ENCODE assay signal across 14 cellular contexts in genomic region chr2:238599549-238600505, GRCh38.
DNase-seq lines count a peak whose midpoint lies in the region; ATAC-seq, FAIRE-seq and TF ChIP-seq lines count a peak whose summit lies in the region.
"Had no signal": no experiment of that assay in that cellular context is flagged by ENCODE, and none has a peak within 500 bp of the region (broad histone marks: within the 10 kb centered on the region; RNA-seq: fewer than 3 reads in every experiment).

No MANE protein-coding gene starts in this region.

- no peak for TF ChIP-seq RAD21 in A549 (conservative IDR thresholded peaks at IDR 0.05 in 1 of 2, IDR thresholded peaks at IDR 0.05 in 1 of 2)

- POLR2A ChIA-PET in A549 (lab: Yijun Ruan, JAX), result no interaction called here

- CTCF ChIA-PET in A549 (lab: Yijun Ruan, JAX), result no interaction called here

- H3K36me3 ChIP-seq in uterus, result no peaks in the 10 kb centered on the region
- H3K36me3 ChIP-seq: BLaER1 treated with 17β-estradiol and CSF1 and Interleukin-3, amounts not matched to agents 10 nM and 100 nM had no signal

- no peak for ATAC-seq in A549
- no peak for ATAC-seq in HG03571 (IDR thresholded peaks at IDR 0.05; ENCODE audit: unreplicated experiment)
- no peak for ATAC-seq in GM19395 (IDR thresholded peaks at IDR 0.05; ENCODE audit: unreplicated experiment)

- TF ChIP-seq POLR2A in A549 (IDR thresholded peaks at IDR 0.05; ENCODE audit: low read length) (no peak), uterus (IDR thresholded peaks at IDR 0.05) (no peak)

- H3K4me2 ChIP-seq in A549, result no peak overlapping the region
- H3K4me2 ChIP-seq: BLaER1 treated with 17β-estradiol and CSF1 and Interleukin-3, amounts not matched to agents 10 nM and 100 nM had no signal

- no peak for TF ChIP-seq CTCF in A549 (IDR thresholded peaks at IDR 0.05)
- no peak for TF ChIP-seq CTCF in uterus (IDR thresholded peaks at IDR 0.05)

- no peak for FAIRE-seq in A549 (lab: Jason Lieb, UNC)
- FAIRE-seq: H54 had no signal

- no peak for DNase-seq in A549 (ENCODE audit: low read depth in 1 of 2, low spot score in 1 of 2)
- DNase-seq in Jurkat, Clone E6-1 (ENCODE audit: low read depth, low spot score), result peak; percentile 8
- peak; percentile 77 for DNase-seq in mesenteric fat pad (ENCODE audit: low spot score)
- no peak for DNase-seq in uterus
- no peak for DNase-seq in cerebellum (ENCODE audit: low spot score)
- DNase-seq: CD4-positive, CD25-positive, alpha-beta regulatory T cell; DMS53; GF-D8; GM23248 had no signal

- H3K9me3 ChIP-seq in A549 (peaks cover 21% of the 10 kb centered on the region), uterus (no peaks in the 10 kb centered on the region)

- intact Hi-C loops in uterus (cut with DNase I; ENCODE audit: low total_unique reads), result no loop called here

- 91% methylated on average over 20 of the region's 29 CpGs for WGBS in A549 (ENCODE audit: missing lambda C conversion rate)

- no peak for TF ChIP-seq EP300 in A549 (IDR thresholded peaks at IDR 0.05)

- H3K4me3 ChIP-seq in A549, result no peak overlapping the region
- H3K4me3 ChIP-seq in Jurkat, Clone E6-1 (ENCODE audit: low read length), result no peak overlapping the region
- no peak overlapping the region for H3K4me3 ChIP-seq in uterus
- H3K4me3 ChIP-seq: BLaER1 treated with 17β-estradiol and CSF1 and Interleukin-3, amounts not matched to agents 10 nM and 100 nM; GM23248 had no signal

- no peaks in the 10 kb centered on the region for H3K27me3 ChIP-seq in uterus
- H3K27me3 ChIP-seq: BLaER1 treated with 17β-estradiol and CSF1 and Interleukin-3, amounts not matched to agents 10 nM and 100 nM had no signal

- H3K27ac ChIP-seq in A549 (peak overlapping the region; percentile 48 to 94; a peak in 5 of 6 replicates), uterus (peak overlapping the region; percentile 0 to 96)
- H3K27ac ChIP-seq: 22Rv1; BLaER1 treated with 17β-estradiol and CSF1 and Interleukin-3, amounts not matched to agents 10 nM and 100 nM; GM23248 had no signal

- H3K4me1 ChIP-seq in A549, result peaks cover 33% of the 10 kb centered on the region
- peaks cover 11 to 17% of the 10 kb centered on the region in 2 donors for H3K4me1 ChIP-seq in uterus

TF ChIP-seq in A549, 52 proteins besides CTCF, POLR2A, EP300 and RAD21:
- TF ChIP-seq ESRRA (IDR thresholded peaks at IDR 0.05; ENCODE audit: borderline replicate concordance, low read length) (no peak), JUNB (IDR thresholded peaks at IDR 0.05) (no peak), EHF (CRISPR knock-in tag; IDR thresholded peaks at IDR 0.05) (no peak), PBX3 (IDR thresholded peaks at IDR 0.05) (no peak), HOXA7 (CRISPR knock-in tag; IDR thresholded peaks at IDR 0.05) (no peak), CEBPB (IDR thresholded peaks at IDR 0.05) (no peak), MYC (IDR thresholded peaks at IDR 0.05; ENCODE audit: borderline replicate concordance, low read length) (no peak)
- TF ChIP-seq, protein P1, sequence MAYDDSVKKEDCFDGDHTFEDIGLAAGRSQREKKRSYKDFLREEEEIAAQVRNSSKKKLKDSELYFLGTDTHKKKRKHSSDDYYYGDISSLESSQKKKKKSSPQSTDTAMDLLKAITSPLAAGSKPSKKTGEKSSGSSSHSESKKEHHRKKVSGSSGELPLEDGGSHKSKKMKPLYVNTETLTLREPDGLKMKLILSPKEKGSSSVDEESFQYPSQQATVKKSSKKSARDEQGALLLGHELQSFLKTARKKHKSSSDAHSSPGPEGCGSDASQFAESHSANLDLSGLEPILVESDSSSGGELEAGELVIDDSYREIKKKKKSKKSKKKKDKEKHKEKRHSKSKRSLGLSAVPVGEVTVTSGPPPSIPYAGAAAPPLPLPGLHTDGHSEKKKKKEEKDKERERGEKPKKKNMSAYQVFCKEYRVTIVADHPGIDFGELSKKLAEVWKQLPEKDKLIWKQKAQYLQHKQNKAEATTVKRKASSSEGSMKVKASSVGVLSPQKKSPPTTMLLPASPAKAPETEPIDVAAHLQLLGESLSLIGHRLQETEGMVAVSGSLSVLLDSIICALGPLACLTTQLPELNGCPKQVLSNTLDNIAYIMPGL (CRISPR knock-in tag; IDR thresholded peaks at IDR 0.05; ENCODE audit: borderline replicate concordance), result no peak
TF ChIP-seq in A549: peak in this region for 0.

Comparison
In these comparisons a context has a peak if more than half of its experiments do, and no peak if none do; other contexts are left out.
1. DNase-seq: peak in Jurkat, Clone E6-1 (single experiment) and mesenteric fat pad (single experiment); none in A549 (0 of 2), uterus (0 of 2) and cerebellum (single experiment).